Comparison of ENCODE assay signal across 26 cellular contexts in the genomic region with DNA sequence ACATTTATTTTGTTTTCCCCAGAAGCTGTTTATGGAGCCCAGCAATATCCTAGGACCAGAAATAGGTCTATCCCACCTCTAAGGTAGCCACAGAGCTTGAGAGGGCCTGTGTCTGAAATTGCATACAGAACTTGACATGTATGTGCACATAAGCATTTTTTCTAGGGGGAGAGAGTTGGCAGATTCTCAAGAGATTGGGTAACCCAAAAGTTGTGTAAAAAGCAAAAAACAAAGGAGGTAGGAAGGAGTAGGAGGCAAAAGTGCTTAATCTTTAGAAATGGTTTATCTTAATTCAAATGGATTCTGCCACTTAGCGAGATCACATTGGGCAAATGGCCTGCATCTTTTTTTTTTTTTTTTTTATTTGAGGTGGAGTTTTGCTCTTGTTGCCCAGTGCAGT. TPM values are rescaled to one million over a fixed set of nuclear protein-coding genes. Genes with fewer than 3 reads are reported as not detected.
DNase-seq lines count a peak whose midpoint lies in the region; ATAC-seq and TF ChIP-seq lines count a peak whose summit lies in the region.
"Had no signal": no experiment of that assay in that cellular context is flagged by ENCODE, and none has a peak within 500 bp of the region (broad histone marks: within the 10 kb centered on the region; RNA-seq: fewer than 3 reads in every experiment).

No MANE protein-coding gene starts in this region.

- H3K9me2 ChIP-seq in Loucy (replicated peaks; ENCODE audit: low read depth, low read length), result no peaks in the 10 kb centered on the region

- CTCF ChIA-PET in activated CD4-positive, alpha-beta T cell treated with anti-CD3 and anti-CD28 coated beads, Interleukin-2, amount 10 ng/mL, durations not matched to agents 7 days and 5 days (lab: Charles Lee), result interaction anchor here (0.6 kb wide), 1 partner anchor 220 kb away, joined by 4 read pairs; no protein-coding TSS in a partner anchor
- CTCF ChIA-PET in activated CD4-positive, alpha-beta T cell treated with anti-CD3 and anti-CD28 coated beads for 36 hours (lab: Charles Lee), result no interaction called here

- peaks cover 34% of the 10 kb centered on the region for H3K4me1 ChIP-seq in Loucy (ENCODE audit: insufficient read depth, low read length, poor library complexity, severe bottlenecking)

- no peak overlapping the region for H2AFZ ChIP-seq in Loucy (ENCODE audit: low read length)

- no peaks in the 10 kb centered on the region for H3K27me3 Mint-ChIP-seq in activated CD4-positive, alpha-beta T cell treated with anti-CD3 and anti-CD28 coated beads, Interleukin-2, amount 10 ng/mL, durations not matched to agents 7 days and 5 days
- no peaks in the 10 kb centered on the region for H3K27me3 Mint-ChIP-seq in activated CD4-positive, alpha-beta T cell treated with anti-CD3 and anti-CD28 coated beads for 36 hours
- no peaks in the 10 kb centered on the region for H3K27me3 Mint-ChIP-seq in activated T-helper 2 cell treated with anti-CD3 and anti-CD28 coated beads, Interferon-gamma antibody, Interleukin-2, Interleukin-4, amounts not matched to agents 10 μg/mL and 5 μg/mL and 100 μg/mL, durations not matched to agents 14 hours and 24 hours and 36 hours (ENCODE audit: low read depth)

- H3K27me3 ChIP-seq in Loucy (ENCODE audit: insufficient read depth, low read length, poor library complexity, severe bottlenecking), result no peaks in the 10 kb centered on the region

- H3K9ac ChIP-seq in Loucy (ENCODE audit: low read depth, low read length, poor library complexity, severe bottlenecking), result peak overlapping the region; percentile 98

- H3K27ac Mint-ChIP-seq in activated CD4-positive, alpha-beta T cell treated with anti-CD3 and anti-CD28 coated beads, Interleukin-2, amount 10 ng/mL, durations not matched to agents 7 days and 5 days, result peak overlapping the region; percentile 31
- no peak overlapping the region for H3K27ac Mint-ChIP-seq in activated CD4-positive, alpha-beta T cell treated with anti-CD3 and anti-CD28 coated beads for 36 hours
- H3K27ac Mint-ChIP-seq in activated T-helper 2 cell treated with anti-CD3 and anti-CD28 coated beads, Interferon-gamma antibody, Interleukin-2, Interleukin-4, amounts not matched to agents 10 μg/mL and 5 μg/mL and 100 μg/mL, durations not matched to agents 14 hours and 24 hours and 36 hours, result peak overlapping the region; percentile 43
- H3K27ac Mint-ChIP-seq: natural killer cell had no signal

- peaks cover 59% of the 10 kb centered on the region for H3K36me3 ChIP-seq in Loucy (ENCODE audit: insufficient read depth, low read length)

- H3K4me2 ChIP-seq in Loucy (ENCODE audit: low read depth, low read length, poor library complexity, severe bottlenecking), result peak overlapping the region; percentile 95
- H3K4me2 ChIP-seq: A549 had no signal

- H3K36me3 Mint-ChIP-seq in activated CD4-positive, alpha-beta T cell treated with anti-CD3 and anti-CD28 coated beads, Interleukin-2, amount 10 ng/mL, durations not matched to agents 7 days and 5 days (ENCODE audit: low read depth), result peaks cover 61% of the 10 kb centered on the region
- H3K36me3 Mint-ChIP-seq in activated CD4-positive, alpha-beta T cell treated with anti-CD3 and anti-CD28 coated beads for 36 hours (ENCODE audit: low read depth), result peaks cover 52% of the 10 kb centered on the region
- H3K36me3 Mint-ChIP-seq in activated T-helper 2 cell treated with anti-CD3 and anti-CD28 coated beads, Interferon-gamma antibody, Interleukin-2, Interleukin-4, amounts not matched to agents 10 μg/mL and 5 μg/mL and 100 μg/mL, durations not matched to agents 14 hours and 24 hours and 36 hours (ENCODE audit: low read depth), result peaks cover 69% of the 10 kb centered on the region
- H3K36me3 Mint-ChIP-seq: natural killer cell had no signal

- intact Hi-C loops in activated CD4-positive, alpha-beta T cell treated with anti-CD3 and anti-CD28 coated beads for 36 hours (cut with DNase I, micrococcal nuclease), result no loop called here
- intact Hi-C loops in activated T-helper 2 cell treated with anti-CD3 and anti-CD28 coated beads, Interferon-gamma antibody, Interleukin-2, Interleukin-4, amounts not matched to agents 10 μg/mL and 5 μg/mL and 100 μg/mL, durations not matched to agents 14 hours and 24 hours and 36 hours (cut with micrococcal nuclease), result no loop called here

- H3K4me1 Mint-ChIP-seq in activated CD4-positive, alpha-beta T cell treated with anti-CD3 and anti-CD28 coated beads, Interleukin-2, amount 10 ng/mL, durations not matched to agents 7 days and 5 days, result peaks cover 51% of the 10 kb centered on the region
- peaks cover 16% of the 10 kb centered on the region for H3K4me1 Mint-ChIP-seq in activated CD4-positive, alpha-beta T cell treated with anti-CD3 and anti-CD28 coated beads for 36 hours
- H3K4me1 Mint-ChIP-seq in activated T-helper 2 cell treated with anti-CD3 and anti-CD28 coated beads, Interferon-gamma antibody, Interleukin-2, Interleukin-4, amounts not matched to agents 10 μg/mL and 5 μg/mL and 100 μg/mL, durations not matched to agents 14 hours and 24 hours and 36 hours (ENCODE audit: low read depth), result peaks cover 32% of the 10 kb centered on the region

- H3K9me3 Mint-ChIP-seq in activated CD4-positive, alpha-beta T cell treated with anti-CD3 and anti-CD28 coated beads, Interleukin-2, amount 10 ng/mL, durations not matched to agents 7 days and 5 days, result no peaks in the 10 kb centered on the region
- no peaks in the 10 kb centered on the region for H3K9me3 Mint-ChIP-seq in activated CD4-positive, alpha-beta T cell treated with anti-CD3 and anti-CD28 coated beads for 36 hours (ENCODE audit: low read depth)
- no peaks in the 10 kb centered on the region for H3K9me3 Mint-ChIP-seq in activated T-helper 2 cell treated with anti-CD3 and anti-CD28 coated beads, Interferon-gamma antibody, Interleukin-2, Interleukin-4, amounts not matched to agents 10 μg/mL and 5 μg/mL and 100 μg/mL, durations not matched to agents 14 hours and 24 hours and 36 hours
- H3K9me3 Mint-ChIP-seq: CD14-positive monocyte; central memory CD8-positive, alpha-beta T cell; natural killer cell had no signal

- ATAC-seq in activated CD4-positive, alpha-beta T cell treated with anti-CD3 and anti-CD28 coated beads for 36 hours, result no peak
- no peak for ATAC-seq in GM21447 (IDR thresholded peaks at IDR 0.05; ENCODE audit: unreplicated experiment)
- ATAC-seq: A549, natural killer cell had no signal

- no peaks in the 10 kb centered on the region for H3F3A ChIP-seq in Loucy (ENCODE audit: low read depth)

- TF ChIP-seq CTCF in Loucy (conservative IDR thresholded peaks at IDR 0.05; ENCODE audit: low read length), result no peak

- H3K9me3 ChIP-seq in Loucy (ENCODE audit: insufficient read depth, low read depth, low read length), result no peaks in the 10 kb centered on the region
- H3K9me3 ChIP-seq: A549, thoracic aorta had no signal

- H3K4me3 ChIP-seq in Loucy (ENCODE audit: low read length, poor library complexity, severe bottlenecking), result peak overlapping the region; percentile 94
- H3K4me3 ChIP-seq: A549, skin epidermis, thoracic aorta had no signal

- peaks cover 89% of the 10 kb centered on the region for H3K79me2 ChIP-seq in Loucy (ENCODE audit: insufficient read depth, low read length)

- no peak for DNase-seq in activated CD4-positive, alpha-beta T cell treated with anti-CD3 and anti-CD28 coated beads, Interleukin-2, amount 10 ng/mL, durations not matched to agents 7 days and 5 days
- DNase-seq in activated CD4-positive, alpha-beta T cell treated with anti-CD3 and anti-CD28 coated beads for 36 hours, result no peak
- no peak for DNase-seq in activated T-helper 2 cell treated with anti-CD3 and anti-CD28 coated beads, Interferon-gamma antibody, Interleukin-2, Interleukin-4, amounts not matched to agents 10 μg/mL and 5 μg/mL and 100 μg/mL, durations not matched to agents 14 hours and 24 hours and 36 hours (ENCODE audit: low spot score)
- DNase-seq in iris pigment epithelial cell (ENCODE audit: low read depth), result peak; percentile 66
- no peak for DNase-seq in cerebellum (ENCODE audit: low spot score)
- no peak for DNase-seq in activated gamma-delta T cell (lab: John Stamatoyannopoulos, UW)
- DNase-seq: activated CD8-positive, alpha-beta memory T cell treated with anti-CD3 and anti-CD28 coated beads, Interleukin-2, amount 50 U/mL, for 48 hours; activated effector memory CD4-positive, alpha-beta T cell treated with anti-CD3 and anti-CD28 coated beads, Interleukin-2, amount 50 U/mL, for 16 hours; anterior cingulate cortex; GDM1; natural killer cell; NCI-H1092; NCI-H2029; NCI-H345; NK-92 treated with Interleukin-12 subunit alpha and Interleukin-12 subunit beta, amount 100 ng/mL, for 24 hours; stimulated activated naive CD4-positive, alpha-beta T cell had no signal

- H3K4me3 Mint-ChIP-seq in activated CD4-positive, alpha-beta T cell treated with anti-CD3 and anti-CD28 coated beads, Interleukin-2, amount 10 ng/mL, durations not matched to agents 7 days and 5 days, result no peak overlapping the region
- H3K4me3 Mint-ChIP-seq in activated CD4-positive, alpha-beta T cell treated with anti-CD3 and anti-CD28 coated beads for 36 hours, result no peak overlapping the region
- no peak overlapping the region for H3K4me3 Mint-ChIP-seq in activated T-helper 2 cell treated with anti-CD3 and anti-CD28 coated beads, Interferon-gamma antibody, Interleukin-2, Interleukin-4, amounts not matched to agents 10 μg/mL and 5 μg/mL and 100 μg/mL, durations not matched to agents 14 hours and 24 hours and 36 hours (ENCODE audit: low read depth)
- H3K4me3 Mint-ChIP-seq: CD14-positive monocyte; central memory CD8-positive, alpha-beta T cell; natural killer cell had no signal

- POLR2A ChIA-PET in activated CD4-positive, alpha-beta T cell treated with anti-CD3 and anti-CD28 coated beads, Interleukin-2, amount 10 ng/mL, durations not matched to agents 7 days and 5 days (lab: Charles Lee), result no interaction called here
- POLR2A ChIA-PET in activated CD4-positive, alpha-beta T cell treated with anti-CD3 and anti-CD28 coated beads for 36 hours (lab: Charles Lee), result interaction anchor here (0.8 kb wide), 1 partner anchor 830 kb away, joined by 7 read pairs; no protein-coding TSS in a partner anchor

- H4K20me1 ChIP-seq in Loucy (ENCODE audit: insufficient read depth, low read length, poor library complexity, severe bottlenecking), result peaks cover 44% of the 10 kb centered on the region

RNA-seq across cellular contexts. Expression of a gene that starts 3.5 kb away (rescaled TPM):
- total RNA-seq in activated CD4-positive, alpha-beta T cell treated with anti-CD3 and anti-CD28 coated beads, Interleukin-2, amount 10 ng/mL, durations not matched to agents 7 days and 5 days, result 100 to 1,000 TPM; 121 to 134 TPM
- 100 to 1,000 TPM in 1 of 2 experiments, 10 to 100 TPM in 1; 91.4 to 120 TPM for total RNA-seq in activated CD4-positive, alpha-beta T cell treated with anti-CD3 and anti-CD28 coated beads for 36 hours
- 71.6 and 75.3 TPM in 2 replicates for total RNA-seq in activated T-helper 2 cell treated with anti-CD3 and anti-CD28 coated beads, Interferon-gamma antibody, Interleukin-2, Interleukin-4, amounts not matched to agents 10 μg/mL and 5 μg/mL and 100 μg/mL, durations not matched to agents 14 hours and 24 hours and 36 hours
- 6.7 TPM for total RNA-seq in cerebellum

RNA-seq across cellular contexts. Expression of a gene that starts 30.8 kb away (rescaled TPM):
- not detected for total RNA-seq in activated CD4-positive, alpha-beta T cell treated with anti-CD3 and anti-CD28 coated beads, Interleukin-2, amount 10 ng/mL, durations not matched to agents 7 days and 5 days
- total RNA-seq in activated CD4-positive, alpha-beta T cell treated with anti-CD3 and anti-CD28 coated beads for 36 hours, result not detected
- not detected in 2 replicates for total RNA-seq in activated T-helper 2 cell treated with anti-CD3 and anti-CD28 coated beads, Interferon-gamma antibody, Interleukin-2, Interleukin-4, amounts not matched to agents 10 μg/mL and 5 μg/mL and 100 μg/mL, durations not matched to agents 14 hours and 24 hours and 36 hours
- 0.45 TPM for total RNA-seq in cerebellum
- total RNA-seq: glomerular endothelial cell, H4, natural killer cell, posterior vena cava had no signal

RNA-seq across cellular contexts. Expression of a gene that starts 40.9 kb away (rescaled TPM):
- 10 to 100 TPM; 74.2 to 75.2 TPM for total RNA-seq in activated CD4-positive, alpha-beta T cell treated with anti-CD3 and anti-CD28 coated beads, Interleukin-2, amount 10 ng/mL, durations not matched to agents 7 days and 5 days
- total RNA-seq in activated CD4-positive, alpha-beta T cell treated with anti-CD3 and anti-CD28 coated beads for 36 hours, result 10 to 100 TPM; 47.1 to 55.8 TPM
- total RNA-seq in activated T-helper 2 cell treated with anti-CD3 and anti-CD28 coated beads, Interferon-gamma antibody, Interleukin-2, Interleukin-4, amounts not matched to agents 10 μg/mL and 5 μg/mL and 100 μg/mL, durations not matched to agents 14 hours and 24 hours and 36 hours, result 86.5 and 88.4 TPM in 2 replicates
- 74.6 TPM for total RNA-seq in cerebellum

RNA-seq across cellular contexts. Expression of a gene that starts 41.1 kb away (rescaled TPM):
- total RNA-seq in activated CD4-positive, alpha-beta T cell treated with anti-CD3 and anti-CD28 coated beads, Interleukin-2, amount 10 ng/mL, durations not matched to agents 7 days and 5 days, result 10 to 100 TPM; 19.2 to 21.6 TPM
- total RNA-seq in activated CD4-positive, alpha-beta T cell treated with anti-CD3 and anti-CD28 coated beads for 36 hours, result 10 to 100 TPM; 23.1 to 23.5 TPM
- 25.6 and 30.8 TPM in 2 replicates for total RNA-seq in activated T-helper 2 cell treated with anti-CD3 and anti-CD28 coated beads, Interferon-gamma antibody, Interleukin-2, Interleukin-4, amounts not matched to agents 10 μg/mL and 5 μg/mL and 100 μg/mL, durations not matched to agents 14 hours and 24 hours and 36 hours
- total RNA-seq in cerebellum, result 15.2 TPM
